33 cellular contexts compared by ENCODE assay signal in the genomic region with DNA sequence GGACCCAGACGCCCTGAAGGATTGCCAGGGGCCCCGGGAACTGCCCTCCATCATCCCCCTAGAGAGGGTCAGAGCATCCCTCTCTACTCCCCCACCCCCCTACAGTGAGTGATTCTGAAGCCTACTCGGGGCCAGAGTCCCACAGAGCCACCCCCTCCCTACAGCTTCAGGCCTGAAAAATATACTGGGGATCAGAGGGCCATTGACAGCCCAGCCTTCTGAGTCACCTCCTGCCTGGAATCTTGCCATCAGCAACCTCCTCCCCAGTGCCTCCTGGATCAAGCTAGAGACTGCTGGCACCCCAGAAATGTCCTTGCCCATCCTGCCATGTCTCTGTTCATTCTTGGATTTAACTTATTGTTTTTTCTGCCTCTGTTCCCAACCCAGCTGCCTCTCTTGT. TPM values are rescaled to one million over a fixed set of nuclear protein-coding genes. Genes with fewer than 3 reads are reported as not detected.
DNase-seq lines count a peak whose midpoint lies in the region; ATAC-seq, FAIRE-seq and TF ChIP-seq lines count a peak whose summit lies in the region.
"Had no signal": no experiment of that assay in that cellular context is flagged by ENCODE, and none has a peak within 500 bp of the region (broad histone marks: within the 10 kb centered on the region; RNA-seq: fewer than 3 reads in every experiment).

No MANE protein-coding gene starts in this region.

- H3K4me3 ChIP-seq in HepG2 (replicated peaks in 1 of 3; ENCODE audit: insufficient read depth in 1 of 3, low read depth in 2 of 3, low read length in 3 of 3) (no peak overlapping the region), right lobe of liver (no peak overlapping the region), fibroblast of mammary gland (ENCODE audit: control insufficient read depth, low read depth, low read length) (no peak overlapping the region)
- H3K4me3 ChIP-seq: left lung, right atrium auricular region, SK-N-MC, thoracic aorta had no signal

- in situ Hi-C loops in HepG2 (cut with HindIII; ENCODE audit: extremely low pct_ligation_motif_present, low pct_unique_long_range_greater_than_20kb), result no loop called here

- TF ChIP-seq POLR2A in HepG2 (IDR thresholded peaks at IDR 0.05; ENCODE audit: insufficient read depth in 1 of 2, low read depth in 2 of 2, low read length in 2 of 2) (no peak), right lobe of liver (IDR thresholded peaks at IDR 0.05) (no peak)

- no peak for FAIRE-seq in HepG2 (lab: Jason Lieb, UNC)
- FAIRE-seq: D721Med, GM12891 had no signal

- TF ChIP-seq RAD21 in HepG2 (CRISPR knock-in tag; IDR thresholded peaks at IDR 0.05), result no peak

- intact Hi-C loops in HepG2 (cut with micrococcal nuclease; ENCODE audit: unreplicated experiment), result no loop called here
- intact Hi-C loops in right lobe of liver (cut with DNase I), result no loop called here
- intact Hi-C loops in activated CD4-positive, alpha-beta T cell treated with anti-CD3 and anti-CD28 coated beads for 36 hours (cut with DNase I, micrococcal nuclease), result no loop called here

- no peaks in the 10 kb centered on the region for H3K36me3 Mint-ChIP-seq in activated T-helper 17 cell treated with anti-CD3 and anti-CD28 coated beads, Interleukin-2, amount 50 U/mL, for 72 hours (ENCODE audit: low read depth)
- no peaks in the 10 kb centered on the region for H3K36me3 Mint-ChIP-seq in activated CD4-positive, alpha-beta T cell treated with anti-CD3 and anti-CD28 coated beads for 36 hours (ENCODE audit: low read depth)
- H3K36me3 Mint-ChIP-seq: activated naive CD4-positive, alpha-beta T cell treated with anti-CD3 and anti-CD28 coated beads, Interleukin-2, amount 50 U/mL, for 24 hours had no signal

- 12% methylated on average over 3 of the region's 3 CpGs for WGBS in HepG2 (ENCODE audit: low lambda C conversion rate)
- no CpG with 5 or more reads among the region's 3 CpGs for WGBS in right lobe of liver (ENCODE audit: insufficient coverage, low coverage, low lambda C conversion rate, missing lambda C conversion rate)

- H3K4me2 ChIP-seq in HepG2 (ENCODE audit: low read depth, low read length), result no peak overlapping the region

- TF ChIP-seq EP300 in HepG2 (IDR thresholded peaks at IDR 0.05; ENCODE audit: low read depth in 2 of 2, low read length in 2 of 2), result no peak
- TF ChIP-seq EP300 in HepG2 (CRISPR knock-in tag; IDR thresholded peaks at IDR 0.05; ENCODE audit: borderline replicate concordance), result 0 out of 2 replicates have a peak, but pooled peaks have one; percentile 4

- H2AFZ ChIP-seq in HepG2 (ENCODE audit: low read length), result no peak overlapping the region
- H2AFZ ChIP-seq: parathyroid adenoma had no signal

- POLR2A ChIA-PET in HepG2 (lab: Yijun Ruan, JAX), result interaction anchor here (0.6 to 2.9 kb wide), 7 partner anchors 8 to 109 kb away, joined by 3 to 15 read pairs (median 3); a partner anchor contains a TSS
- POLR2A ChIA-PET in activated CD4-positive, alpha-beta T cell treated with anti-CD3 and anti-CD28 coated beads for 36 hours (lab: Charles Lee), result no interaction called here

- ATAC-seq in HepG2 (peak; percentile 67), right lobe of liver (no peak)
- ATAC-seq in activated T-helper 17 cell treated with anti-CD3 and anti-CD28 coated beads, Interleukin-2, amount 50 U/mL, for 72 hours (replicated peaks), result no peak
- no peak for ATAC-seq in activated CD4-positive, alpha-beta T cell treated with anti-CD3 and anti-CD28 coated beads for 36 hours
- ATAC-seq: left lung had no signal

- no peaks in the 10 kb centered on the region for H3K79me2 ChIP-seq in HepG2 (ENCODE audit: insufficient read depth, low read length)
- H3K79me2 ChIP-seq: parathyroid adenoma had no signal

- H3K27ac Mint-ChIP-seq in activated T-helper 17 cell treated with anti-CD3 and anti-CD28 coated beads, Interleukin-2, amount 50 U/mL, for 72 hours, result no peak overlapping the region
- no peak overlapping the region for H3K27ac Mint-ChIP-seq in activated CD4-positive, alpha-beta T cell treated with anti-CD3 and anti-CD28 coated beads for 36 hours
- H3K27ac Mint-ChIP-seq: activated CD4-positive, alpha-beta memory T cell treated with anti-CD3 and anti-CD28 coated beads, Interleukin-2, amount 10 ng/mL, durations not matched to agents 7 days and 5 days; activated naive CD4-positive, alpha-beta T cell treated with anti-CD3 and anti-CD28 coated beads, Interleukin-2, amount 50 U/mL, for 24 hours; CD4-positive, alpha-beta T cell; stimulated activated naive CD8-positive, alpha-beta T cell treated with anti-CD3 and anti-CD28 coated beads, Interleukin-15, Interleukin-2, amounts not matched to agents 100 ng/mL and 50 ng/mL, for 24 hours had no signal

- CTCF ChIA-PET in HepG2 (lab: Yijun Ruan, JAX; ENCODE audit: low intra/inter-chr PET ratio, low total read pairs), result no interaction called here
- CTCF ChIA-PET in activated CD4-positive, alpha-beta T cell treated with anti-CD3 and anti-CD28 coated beads for 36 hours (lab: Charles Lee), result no interaction called here

- H3K4me3 Mint-ChIP-seq in activated T-helper 17 cell treated with anti-CD3 and anti-CD28 coated beads, Interleukin-2, amount 50 U/mL, for 72 hours, result no peak overlapping the region
- H3K4me3 Mint-ChIP-seq in activated CD4-positive, alpha-beta T cell treated with anti-CD3 and anti-CD28 coated beads for 36 hours, result no peak overlapping the region
- H3K4me3 Mint-ChIP-seq: activated CD4-positive, alpha-beta memory T cell treated with anti-CD3 and anti-CD28 coated beads, Interleukin-2, amount 10 ng/mL, durations not matched to agents 7 days and 5 days; activated naive CD4-positive, alpha-beta T cell treated with anti-CD3 and anti-CD28 coated beads, Interleukin-2, amount 50 U/mL, for 24 hours; CD4-positive, alpha-beta T cell; neural crest cell; stimulated activated naive CD8-positive, alpha-beta T cell treated with anti-CD3 and anti-CD28 coated beads, Interleukin-15, Interleukin-2, amounts not matched to agents 100 ng/mL and 50 ng/mL, for 24 hours had no signal

- no peaks in the 10 kb centered on the region for H3K9me3 Mint-ChIP-seq in activated T-helper 17 cell treated with anti-CD3 and anti-CD28 coated beads, Interleukin-2, amount 50 U/mL, for 72 hours
- peaks cover 3% of the 10 kb centered on the region for H3K9me3 Mint-ChIP-seq in activated CD4-positive, alpha-beta T cell treated with anti-CD3 and anti-CD28 coated beads for 36 hours (ENCODE audit: low read depth)
- H3K9me3 Mint-ChIP-seq: CD4-positive, alpha-beta T cell; neural crest cell had no signal

- H3K4me1 Mint-ChIP-seq in activated T-helper 17 cell treated with anti-CD3 and anti-CD28 coated beads, Interleukin-2, amount 50 U/mL, for 72 hours, result peaks cover 11% of the 10 kb centered on the region
- peaks cover 12% of the 10 kb centered on the region for H3K4me1 Mint-ChIP-seq in activated CD4-positive, alpha-beta T cell treated with anti-CD3 and anti-CD28 coated beads for 36 hours
- H3K4me1 Mint-ChIP-seq: neural crest cell had no signal

- no peak overlapping the region for H3K9ac ChIP-seq in HepG2 (ENCODE audit: insufficient read depth, low read depth, low read length)
- H3K9ac ChIP-seq: parathyroid adenoma had no signal

- DNase-seq in HepG2 (ENCODE audit: low spot score) (no peak), right lobe of liver (no peak), RPMI7951 (ENCODE audit: low read depth) (peak; percentile 53), fibroblast of mammary gland (ENCODE audit: low read depth) (peak; percentile 23), GF-D8 (lab: John Stamatoyannopoulos, UW) (no peak), GM20000 (ENCODE audit: low spot score) (no peak)
- no peak for DNase-seq in activated CD4-positive, alpha-beta T cell treated with anti-CD3 and anti-CD28 coated beads for 36 hours
- DNase-seq: activated CD4-positive, alpha-beta memory T cell treated with anti-CD3 and anti-CD28 coated beads, Interleukin-2, amount 10 ng/mL, durations not matched to agents 7 days and 5 days; activated CD4-positive, alpha-beta T cell treated with anti-CD3 and anti-CD28 coated beads for 1 hour; activated CD8-positive, alpha-beta memory T cell treated with anti-CD3 and anti-CD28 coated beads, Interleukin-2, amount 50 U/mL, for 48 hours; amygdala; CD4-positive, alpha-beta T cell; H7; Karpas-422; left lung; mesenchymal stem cell; NCI-H1436 treated with DMSO at 0.1 percent for 48 hours; NCI-H446; NCI-H82; stimulated activated CD4-positive, alpha-beta T cell treated with anti-CD3 and anti-CD28 coated beads, Interleukin-1b, Interleukin-23, amount 100 ng/mL, for 48 hours; stimulated activated CD8-positive, alpha-beta memory T cell treated with anti-CD3 and anti-CD28 coated beads, Interleukin-4, amount 100 ng/mL, for 48 hours; T-helper 2 cell had no signal

- no TSS peak for BruUV-seq in HepG2 (replicated peaks; lab: Mats Ljungman, UMichigan)

- H3K4me1 ChIP-seq in HepG2 (ENCODE audit: insufficient read depth, low read length), result peaks cover 24% of the 10 kb centered on the region
- H3K4me1 ChIP-seq in right lobe of liver, result no peaks in the 10 kb centered on the region
- H3K4me1 ChIP-seq: left lung, parathyroid adenoma, right atrium auricular region had no signal

- H3K27me3 ChIP-seq in HepG2 (ENCODE audit: control insufficient read depth in 1 of 2, insufficient read depth in 2 of 2, low read length in 2 of 2), result no peaks in the 10 kb centered on the region; a peak in 1 of 5 replicates
- no peaks in the 10 kb centered on the region for H3K27me3 ChIP-seq in right lobe of liver
- H3K27me3 ChIP-seq: left lung, right atrium auricular region had no signal

- H3K27ac ChIP-seq in HepG2 (ENCODE audit: extremely low read length, insufficient read depth, low read length) (no peak overlapping the region), right lobe of liver (no peak overlapping the region)
- H3K27ac ChIP-seq: left lung, parathyroid adenoma, right atrium auricular region, RWPE1, SK-N-MC, thoracic aorta had no signal

- no peak for TF ChIP-seq CTCF in HepG2 (CRISPR knock-in tag; IDR thresholded peaks at IDR 0.05)
- TF ChIP-seq CTCF in right lobe of liver (IDR thresholded peaks at IDR 0.05), result no peak
- TF ChIP-seq CTCF in fibroblast of mammary gland (conservative IDR thresholded peaks at IDR 0.05; ENCODE audit: control insufficient read depth, insufficient read depth, low read depth, low read length), result no peak
- TF ChIP-seq CTCF in GM20000 (IDR thresholded peaks at IDR 0.05; ENCODE audit: extremely low read depth, missing control alignments), result no peak

- H3K9me3 ChIP-seq in HepG2 (ENCODE audit: low read length) (no peaks in the 10 kb centered on the region), right lobe of liver (no peaks in the 10 kb centered on the region)
- H3K9me3 ChIP-seq: left lung, right atrium auricular region, thoracic aorta had no signal

- H3K36me3 ChIP-seq in HepG2 (replicated peaks in 1 of 2; ENCODE audit: control insufficient read depth in 1 of 2, insufficient read depth in 2 of 2, low read length in 2 of 2), result no peaks in the 10 kb centered on the region
- H3K36me3 ChIP-seq in right lobe of liver, result no peaks in the 10 kb centered on the region
- H3K36me3 ChIP-seq: left lung, right atrium auricular region, thoracic aorta had no signal

- no peaks in the 10 kb centered on the region for H3K27me3 Mint-ChIP-seq in activated T-helper 17 cell treated with anti-CD3 and anti-CD28 coated beads, Interleukin-2, amount 50 U/mL, for 72 hours
- no peaks in the 10 kb centered on the region for H3K27me3 Mint-ChIP-seq in activated CD4-positive, alpha-beta T cell treated with anti-CD3 and anti-CD28 coated beads for 36 hours
- H3K27me3 Mint-ChIP-seq: activated CD4-positive, alpha-beta memory T cell treated with anti-CD3 and anti-CD28 coated beads, Interleukin-2, amount 10 ng/mL, durations not matched to agents 7 days and 5 days; activated naive CD4-positive, alpha-beta T cell treated with anti-CD3 and anti-CD28 coated beads, Interleukin-2, amount 50 U/mL, for 24 hours; CD4-positive, alpha-beta T cell; stimulated activated naive CD8-positive, alpha-beta T cell treated with anti-CD3 and anti-CD28 coated beads, Interleukin-15, Interleukin-2, amounts not matched to agents 100 ng/mL and 50 ng/mL, for 24 hours had no signal

- H4K20me1 ChIP-seq in HepG2 (ENCODE audit: insufficient read depth, low read length), result no peaks in the 10 kb centered on the region

RNA-seq across cellular contexts. Expression of a gene that starts 21.7 kb away (rescaled TPM):
- 119 and 158 TPM in 2 replicates for total RNA-seq in HepG2 (2016; rRNA removed; fragmentation: Illumina TruSeq; extraction: Trizol)
- total RNA-seq in HepG2 (2016; cell fraction: cytosol; rRNA removed; fragmentation: Illumina TruSeq; extraction: Trizol; ENCODE audit: low read depth), result 154 and 169 TPM in 2 replicates
- 111 and 161 TPM in 2 replicates for total RNA-seq in HepG2 (2016; cell fraction: insoluble cytoplasmic fraction; rRNA removed; fragmentation: Illumina TruSeq; extraction: Trizol)
- 165 and 196 TPM in 2 replicates for total RNA-seq in HepG2 (2016; cell fraction: membrane; rRNA removed; fragmentation: Illumina TruSeq; extraction: Trizol)
- 192 and 219 TPM in 2 replicates for total RNA-seq in HepG2 (2016; cell fraction: nucleus; rRNA removed; fragmentation: Illumina TruSeq; extraction: Trizol)
- 131 and 134 TPM in 2 replicates for polyA plus RNA-seq in HepG2 (2011; rRNA removed)
- 57.1 and 79.7 TPM in 2 replicates for polyA plus RNA-seq in HepG2 (2011; cell fraction: cytosol; rRNA removed)
- 77.3 and 94.7 TPM in 2 replicates for polyA plus RNA-seq in HepG2 (2011; cell fraction: nucleus; rRNA removed)
- 103 and 118 TPM in 2 replicates for polyA plus RNA-seq in HepG2 (2012)
- polyA plus RNA-seq in HepG2 (2016; cell fraction: cytosol; fragmentation: Illumina TruSeq; extraction: Trizol; ENCODE audit: low read depth), result 19.6 and 24.5 TPM in 2 replicates
- 95.4 and 102 TPM in 2 replicates for polyA plus RNA-seq in HepG2 (2016; cell fraction: insoluble cytoplasmic fraction; fragmentation: Illumina TruSeq; extraction: Trizol; ENCODE audit: low read depth)
- 45.8 and 50.4 TPM in 2 replicates for polyA plus RNA-seq in HepG2 (2016; cell fraction: membrane; fragmentation: Illumina TruSeq; extraction: Trizol; ENCODE audit: low read depth)
- polyA plus RNA-seq in HepG2 (2016; cell fraction: nucleus; fragmentation: Illumina TruSeq; extraction: Trizol; ENCODE audit: insufficient read depth, low read depth), result 216 and 223 TPM in 2 replicates
- 24.3 and 71.9 TPM in 2 replicates for polyA minus RNA-seq in HepG2 (2011; rRNA and poly(A)+ RNA removed; ENCODE audit: low replicate concordance)
- 59.9 and 69.8 TPM in 2 replicates for polyA minus RNA-seq in HepG2 (2011; cell fraction: cytosol; rRNA and poly(A)+ RNA removed)
- 211 and 242 TPM in 2 replicates for polyA minus RNA-seq in HepG2 (2011; cell fraction: nucleus; rRNA and poly(A)+ RNA removed)
- 10 to 100 TPM; 58.7 to 90.8 (median 73.6) TPM for total RNA-seq in right lobe of liver
- 15.4 and 21.4 TPM in 2 replicates for total RNA-seq in RPMI7951 (2014; rRNA removed; shearing (Covaris generic))
- total RNA-seq in activated T-helper 17 cell treated with anti-CD3 and anti-CD28 coated beads, Interleukin-2, amount 50 U/mL, for 72 hours, result 10 to 100 TPM; 15.4 to 17.7 TPM
- total RNA-seq in activated CD4-positive, alpha-beta T cell treated with anti-CD3 and anti-CD28 coated beads for 36 hours, result 10 to 100 TPM; 18.2 to 22.2 TPM

RNA-seq across cellular contexts. Expression of a gene that starts 37.0 kb away (rescaled TPM):
- total RNA-seq in HepG2 (2016; rRNA removed; fragmentation: Illumina TruSeq; extraction: Trizol) (110 and 214 TPM in 2 replicates), right lobe of liver (10 to 100 TPM; 12.2 to 42.0 (median 23.8) TPM)
- total RNA-seq in HepG2 (2016; cell fraction: cytosol; rRNA removed; fragmentation: Illumina TruSeq; extraction: Trizol; ENCODE audit: low read depth), result 47.1 and 48.8 TPM in 2 replicates
- total RNA-seq in HepG2 (2016; cell fraction: insoluble cytoplasmic fraction; rRNA removed; fragmentation: Illumina TruSeq; extraction: Trizol), result 105 and 215 TPM in 2 replicates
- total RNA-seq in HepG2 (2016; cell fraction: membrane; rRNA removed; fragmentation: Illumina TruSeq; extraction: Trizol), result 22.0 and 26.0 TPM in 2 replicates
- total RNA-seq in HepG2 (2016; cell fraction: nucleus; rRNA removed; fragmentation: Illumina TruSeq; extraction: Trizol), result 407 and 445 TPM in 2 replicates
- polyA plus RNA-seq in HepG2 (2011; rRNA removed), result 58.0 and 58.6 TPM in 2 replicates
- 22.1 and 29.7 TPM in 2 replicates for polyA plus RNA-seq in HepG2 (2011; cell fraction: cytosol; rRNA removed)
- polyA plus RNA-seq in HepG2 (2011; cell fraction: nucleus; rRNA removed), result 315 and 430 TPM in 2 replicates
- 184 and 252 TPM in 2 replicates for polyA plus RNA-seq in HepG2 (2012)
- 4.4 and 5.0 TPM in 2 replicates for polyA plus RNA-seq in HepG2 (2016; cell fraction: cytosol; fragmentation: Illumina TruSeq; extraction: Trizol; ENCODE audit: low read depth)
- polyA plus RNA-seq in HepG2 (2016; cell fraction: insoluble cytoplasmic fraction; fragmentation: Illumina TruSeq; extraction: Trizol; ENCODE audit: low read depth), result 155 and 157 TPM in 2 replicates
- 13.0 and 14.4 TPM in 2 replicates for polyA plus RNA-seq in HepG2 (2016; cell fraction: membrane; fragmentation: Illumina TruSeq; extraction: Trizol; ENCODE audit: low read depth)
- polyA plus RNA-seq in HepG2 (2016; cell fraction: nucleus; fragmentation: Illumina TruSeq; extraction: Trizol; ENCODE audit: insufficient read depth, low read depth), result 1,319 and 1,369 TPM in 2 replicates
- polyA minus RNA-seq in HepG2 (2011; rRNA and poly(A)+ RNA removed; ENCODE audit: low replicate concordance), result 19.2 and 20.9 TPM in 2 replicates
- 15.5 and 21.0 TPM in 2 replicates for polyA minus RNA-seq in HepG2 (2011; cell fraction: cytosol; rRNA and poly(A)+ RNA removed)
- polyA minus RNA-seq in HepG2 (2011; cell fraction: nucleus; rRNA and poly(A)+ RNA removed), result 311 and 317 TPM in 2 replicates
- total RNA-seq in RPMI7951 (2014; rRNA removed; shearing (Covaris generic)), result 14.2 and 16.1 TPM in 2 replicates
- 10 to 100 TPM; 65.1 to 98.0 TPM for total RNA-seq in activated T-helper 17 cell treated with anti-CD3 and anti-CD28 coated beads, Interleukin-2, amount 50 U/mL, for 72 hours
- total RNA-seq in activated CD4-positive, alpha-beta T cell treated with anti-CD3 and anti-CD28 coated beads for 36 hours, result 10 to 100 TPM; 87.8 to 98.3 TPM

RNA-seq across cellular contexts. Expression of a gene that starts 41.9 kb away (rescaled TPM):
- 51.2 and 77.5 TPM in 2 replicates for total RNA-seq in HepG2 (2016; rRNA removed; fragmentation: Illumina TruSeq; extraction: Trizol)
- 9.2 and 9.8 TPM in 2 replicates for total RNA-seq in HepG2 (2016; cell fraction: cytosol; rRNA removed; fragmentation: Illumina TruSeq; extraction: Trizol; ENCODE audit: low read depth)
- total RNA-seq in HepG2 (2016; cell fraction: insoluble cytoplasmic fraction; rRNA removed; fragmentation: Illumina TruSeq; extraction: Trizol), result 48.6 and 74.0 TPM in 2 replicates
- 22.7 and 27.3 TPM in 2 replicates for total RNA-seq in HepG2 (2016; cell fraction: membrane; rRNA removed; fragmentation: Illumina TruSeq; extraction: Trizol)
- 47.2 and 50.6 TPM in 2 replicates for total RNA-seq in HepG2 (2016; cell fraction: nucleus; rRNA removed; fragmentation: Illumina TruSeq; extraction: Trizol)
- polyA plus RNA-seq in HepG2 (2011; rRNA removed), result 29.8 and 34.3 TPM in 2 replicates
- 19.3 and 27.7 TPM in 2 replicates for polyA plus RNA-seq in HepG2 (2011; cell fraction: cytosol; rRNA removed)
- polyA plus RNA-seq in HepG2 (2011; cell fraction: nucleus; rRNA removed), result 37.2 and 38.5 TPM in 2 replicates
- 35.0 and 40.6 TPM in 2 replicates for polyA plus RNA-seq in HepG2 (2012)
- polyA plus RNA-seq in HepG2 (2016; cell fraction: cytosol; fragmentation: Illumina TruSeq; extraction: Trizol; ENCODE audit: low read depth), result 3.4 and 3.5 TPM in 2 replicates
- polyA plus RNA-seq in HepG2 (2016; cell fraction: insoluble cytoplasmic fraction; fragmentation: Illumina TruSeq; extraction: Trizol; ENCODE audit: low read depth), result 65.3 and 70.4 TPM in 2 replicates
- 13.6 and 13.7 TPM in 2 replicates for polyA plus RNA-seq in HepG2 (2016; cell fraction: membrane; fragmentation: Illumina TruSeq; extraction: Trizol; ENCODE audit: low read depth)
- 67.7 and 73.9 TPM in 2 replicates for polyA plus RNA-seq in HepG2 (2016; cell fraction: nucleus; fragmentation: Illumina TruSeq; extraction: Trizol; ENCODE audit: insufficient read depth, low read depth)
- polyA minus RNA-seq in HepG2 (2011; rRNA and poly(A)+ RNA removed; ENCODE audit: low replicate concordance), result 12.1 and 22.6 TPM in 2 replicates
- 23.4 and 31.4 TPM in 2 replicates for polyA minus RNA-seq in HepG2 (2011; cell fraction: cytosol; rRNA and poly(A)+ RNA removed)
- polyA minus RNA-seq in HepG2 (2011; cell fraction: nucleus; rRNA and poly(A)+ RNA removed), result 55.9 and 62.2 TPM in 2 replicates
- total RNA-seq in right lobe of liver, result 10 to 100 TPM; 11.4 to 26.9 (median 15.1) TPM
- total RNA-seq in RPMI7951 (2014; rRNA removed; shearing (Covaris generic)), result 22.8 and 24.2 TPM in 2 replicates
- 10 to 100 TPM; 18.7 to 21.5 TPM for total RNA-seq in activated T-helper 17 cell treated with anti-CD3 and anti-CD28 coated beads, Interleukin-2, amount 50 U/mL, for 72 hours
- 10 to 100 TPM; 18.0 to 21.5 TPM for total RNA-seq in activated CD4-positive, alpha-beta T cell treated with anti-CD3 and anti-CD28 coated beads for 36 hours

Comparison
In these comparisons a context has a peak if more than half of its experiments do, and no peak if none do; other contexts are left out.
1. DNase-seq: peak in RPMI7951 (single experiment) and fibroblast of mammary gland (single experiment); none in HepG2 (single experiment), right lobe of liver (0 of 3), GF-D8 (single experiment), GM20000 (single experiment) and activated CD4-positive, alpha-beta T cell treated with anti-CD3 and anti-CD28 coated beads for 36 hours (single experiment).